23 cellular contexts compared by ENCODE assay signal in genomic region chr7:97174308-97174707, GRCh38. TPM values are rescaled to one million over a fixed set of nuclear protein-coding genes. Genes with fewer than 3 reads are reported as not detected.
A peak's percentile ranks its signal among the peaks of the same experiment; 100 is the strongest.
DNase-seq lines count a peak whose midpoint lies in the region; ATAC-seq, FAIRE-seq and TF ChIP-seq lines count a peak whose summit lies in the region.
"Had no signal": no experiment of that assay in that cellular context is flagged by ENCODE, and none has a peak within 500 bp of the region (broad histone marks: within the 10 kb centered on the region; RNA-seq: fewer than 3 reads in every experiment).

No MANE protein-coding gene starts in this region.

- H3K36me3 ChIP-seq in bronchial epithelial cell (ENCODE audit: control insufficient read depth, insufficient read depth, low read length): no peaks in the 10 kb centered on the region
- no peaks in the 10 kb centered on the region for H3K36me3 ChIP-seq in ascending aorta
- H3K36me3 ChIP-seq in esophagus squamous epithelium: no peaks in the 10 kb centered on the region
- H3K36me3 ChIP-seq: adrenal gland, gastroesophageal sphincter, left lung, upper lobe of left lung had no signal

- peak overlapping the region; percentile 36 for H3K27ac Mint-ChIP-seq in Calu3 (ENCODE audit: unreplicated experiment)
- H3K27ac Mint-ChIP-seq: activated CD8-positive, alpha-beta memory T cell treated with anti-CD3 and anti-CD28 coated beads, Interleukin-2, amount 10 ng/mL, durations not matched to agents 7 days and 5 days; CD8-positive, alpha-beta T cell; effector memory CD8-positive, alpha-beta T cell; stimulated activated naive CD8-positive, alpha-beta T cell treated with anti-CD3 and anti-CD28 coated beads, Interleukin-15, amount 100 ng/mL, for 72 hours had no signal

- DNase-seq in Calu3 (no peak), NB4 (ENCODE audit: low read depth) (peak; percentile 27), bronchial epithelial cell (ENCODE audit: low read depth) (peak; percentile 13), kidney tubule cell (ENCODE audit: low spot score) (peak; percentile 8), ascending aorta (ENCODE audit: low spot score in 2 of 2) (no peak), omental fat pad (ENCODE audit: low spot score) (no peak), esophagus squamous epithelium (lab: John Stamatoyannopoulos, UW) (no peak)
- DNase-seq: activated CD4-positive, alpha-beta T cell treated with anti-CD3 and anti-CD28 coated beads for 1 hour; activated CD8-positive, alpha-beta memory T cell treated with anti-CD3 and anti-CD28 coated beads, Interleukin-2, amount 10 ng/mL, durations not matched to agents 7 days and 5 days; adrenal gland; CD8-positive, alpha-beta T cell; central memory CD4-positive, alpha-beta T cell; DND-41; effector memory CD8-positive, alpha-beta T cell; left lung; NCI-H1105; NCI-H526; right cardiac atrium; stimulated activated naive CD8-positive, alpha-beta T cell treated with anti-CD3 and anti-CD28 coated beads, Interleukin-15, amount 100 ng/mL, for 72 hours; upper lobe of left lung had no signal

- no peak overlapping the region for H3K4me3 Mint-ChIP-seq in Calu3 (ENCODE audit: low read depth, unreplicated experiment)
- H3K4me3 Mint-ChIP-seq: activated CD8-positive, alpha-beta memory T cell treated with anti-CD3 and anti-CD28 coated beads, Interleukin-2, amount 10 ng/mL, durations not matched to agents 7 days and 5 days; CD8-positive, alpha-beta T cell; effector memory CD8-positive, alpha-beta T cell; stimulated activated naive CD8-positive, alpha-beta T cell treated with anti-CD3 and anti-CD28 coated beads, Interleukin-15, amount 100 ng/mL, for 72 hours had no signal

- H3K9me3 ChIP-seq in ascending aorta (no peaks in the 10 kb centered on the region), esophagus squamous epithelium (no peaks in the 10 kb centered on the region)
- H3K9me3 ChIP-seq: adrenal gland, gastroesophageal sphincter, left lung, upper lobe of left lung had no signal

- TF ChIP-seq POLR2A in NB4 (IDR thresholded peaks at IDR 0.05; ENCODE audit: extremely low read depth, insufficient read length) (no peak), esophagus squamous epithelium (IDR thresholded peaks at IDR 0.05) (no peak)

- no peaks in the 10 kb centered on the region for H3K27me3 Mint-ChIP-seq in Calu3 (ENCODE audit: unreplicated experiment)
- H3K27me3 Mint-ChIP-seq: activated CD8-positive, alpha-beta memory T cell treated with anti-CD3 and anti-CD28 coated beads, Interleukin-2, amount 10 ng/mL, durations not matched to agents 7 days and 5 days; effector memory CD8-positive, alpha-beta T cell; stimulated activated naive CD8-positive, alpha-beta T cell treated with anti-CD3 and anti-CD28 coated beads, Interleukin-15, amount 100 ng/mL, for 72 hours had no signal

- no peaks in the 10 kb centered on the region for H3K9me3 Mint-ChIP-seq in Calu3 (ENCODE audit: low read depth, unreplicated experiment)
- H3K9me3 Mint-ChIP-seq: CD8-positive, alpha-beta T cell; effector memory CD8-positive, alpha-beta T cell; stimulated activated naive CD8-positive, alpha-beta T cell treated with anti-CD3 and anti-CD28 coated beads, Interleukin-15, amount 100 ng/mL, for 72 hours had no signal

- no peaks in the 10 kb centered on the region for H3K36me3 Mint-ChIP-seq in Calu3 (ENCODE audit: insufficient read depth, unreplicated experiment)

- TF ChIP-seq CTCF in Calu3 (IDR thresholded peaks at IDR 0.05; ENCODE audit: unreplicated experiment) (no peak), NB4 (IDR thresholded peaks at IDR 0.05; ENCODE audit: low read depth, low read length) (no peak), bronchial epithelial cell (IDR thresholded peaks at IDR 0.05; ENCODE audit: insufficient read depth, low read length, severe bottlenecking) (no peak), ascending aorta (IDR thresholded peaks at IDR 0.05) (no peak), omental fat pad (IDR thresholded peaks at IDR 0.05) (no peak), esophagus squamous epithelium (IDR thresholded peaks at IDR 0.05) (no peak)

- H3K27ac ChIP-seq in ascending aorta (no peak overlapping the region), esophagus squamous epithelium (no peak overlapping the region)
- H3K27ac ChIP-seq: adrenal gland, gastroesophageal sphincter had no signal

- H3K27me3 ChIP-seq in bronchial epithelial cell (ENCODE audit: control insufficient read depth, insufficient read depth, low read length) (no peaks in the 10 kb centered on the region), ascending aorta (no peaks in the 10 kb centered on the region), esophagus squamous epithelium (no peaks in the 10 kb centered on the region)
- H3K27me3 ChIP-seq: adrenal gland, gastroesophageal sphincter, left lung, upper lobe of left lung had no signal

- no peak overlapping the region for H3K4me3 ChIP-seq in NB4 (ENCODE audit: low read depth, low read length)
- H3K4me3 ChIP-seq in bronchial epithelial cell (ENCODE audit: low read depth, low read length): no peak overlapping the region
- no peak overlapping the region for H3K4me3 ChIP-seq in ascending aorta
- H3K4me3 ChIP-seq in esophagus squamous epithelium: no peak overlapping the region
- H3K4me3 ChIP-seq: adrenal gland, gastroesophageal sphincter, left lung, upper lobe of left lung had no signal

- H3K4me1 ChIP-seq in ascending aorta (no peaks in the 10 kb centered on the region), esophagus squamous epithelium (no peaks in the 10 kb centered on the region)
- H3K4me1 ChIP-seq: adrenal gland, gastroesophageal sphincter, upper lobe of left lung had no signal

- CTCF ChIA-PET in Calu3 (lab: Charles Lee): interaction anchor here (0.6 kb wide), 1 partner anchor 26 kb away, joined by 3 read pairs; no protein-coding TSS in a partner anchor

- FAIRE-seq in bronchial epithelial cell (lab: Jason Lieb, UNC): no peak
- FAIRE-seq: GM19239 had no signal

- no peaks in the 10 kb centered on the region for H3K4me1 Mint-ChIP-seq in Calu3 (ENCODE audit: low read depth, unreplicated experiment)

- BruUV-seq in Calu3 (replicated peaks; lab: Mats Ljungman, UMichigan): no TSS peak

- intact Hi-C loops in Calu3 (cut with micrococcal nuclease; ENCODE audit: unreplicated experiment): no loop called here
- intact Hi-C loops in ascending aorta (cut with DNase I): no loop called here
- intact Hi-C loops in esophagus squamous epithelium (cut with DNase I): no loop called here

- ATAC-seq in HG02970 (IDR thresholded peaks at IDR 0.05; ENCODE audit: low FRiP score, unreplicated experiment): no peak
- no peak for ATAC-seq in omental fat pad (ENCODE audit: low FRiP score)
- ATAC-seq: activated CD8-positive, alpha-beta memory T cell treated with anti-CD3 and anti-CD28 coated beads, Interleukin-2, amount 10 ng/mL, durations not matched to agents 7 days and 5 days; CD8-positive, alpha-beta T cell; effector memory CD8-positive, alpha-beta T cell; gastroesophageal sphincter; left lung; right cardiac atrium; stimulated activated naive CD8-positive, alpha-beta T cell treated with anti-CD3 and anti-CD28 coated beads, Interleukin-15, amount 100 ng/mL, for 72 hours had no signal

RNA-seq across cellular contexts. Expression of gene SDHAF3, which starts 56.8 kb away (rescaled TPM):
- 9.2 and 11.9 TPM in 2 replicates for total RNA-seq in Calu3 (2022)
- total RNA-seq in bronchial epithelial cell: 9.5 and 11.9 TPM in 2 replicates
- not detected for total RNA-seq in ascending aorta
- total RNA-seq in omental fat pad: 10 to 100 TPM in 2 of 4 donors, 1 to 10 TPM in 2; 3.4 to 10.5 (median 7.5) TPM
- 10 to 100 TPM in 2 of 4 donors, 1 to 10 TPM in 2; 6.4 to 13.6 (median 10.9) TPM for total RNA-seq in esophagus squamous epithelium

Comparison
In these comparisons a context has a peak if more than half of its experiments do, and no peak if none do; other contexts are left out.
1. DNase-seq: peak in NB4 (single experiment), bronchial epithelial cell (single experiment) and kidney tubule cell (single experiment); none in Calu3 (single experiment), ascending aorta (0 of 2), omental fat pad (single experiment) and esophagus squamous epithelium (single experiment).